8 cellular contexts compared by ENCODE assay signal in genomic region chr1:167721617-167722151, GRCh38. TPM values are rescaled to one million over a fixed set of nuclear protein-coding genes. Genes with fewer than 3 reads are reported as not detected.
DNase-seq lines count a peak whose midpoint lies in the region; ATAC-seq and TF ChIP-seq lines count a peak whose summit lies in the region.

TSS of gene MPZL1 (plus strand) at chr1:167721982. CDS start at chr1:167722152, 170 bp downstream.

- peak; percentile 86 for ATAC-seq in GM21447 (IDR thresholded peaks at IDR 0.05; ENCODE audit: unreplicated experiment)

- POLR2A ChIA-PET in OCI-LY7 (lab: Charles Lee): interaction anchor here (0.6 to 1.7 kb wide), 4 partner anchors 11 to 89 kb away, joined by 4 to 6 read pairs (median 6); no protein-coding TSS in a partner anchor

- H3K4me1 ChIP-seq in HUES6 (ENCODE audit: control insufficient read depth, insufficient read depth, low read length): peaks cover 53% of the 10 kb centered on the region
- peaks cover 78% of the 10 kb centered on the region for H3K4me1 ChIP-seq in OCI-LY7 (ENCODE audit: insufficient read depth, low read length, poor library complexity, severe bottlenecking)

- H3K79me2 ChIP-seq in OCI-LY7 (ENCODE audit: insufficient read depth, low read depth, low read length): peaks cover 39% of the 10 kb centered on the region

- H3K4me3 ChIP-seq in HUES6 (ENCODE audit: low read depth, low read length): peak within 1 kb of the TSS; percentile 81
- H3K4me3 ChIP-seq in OCI-LY7 (ENCODE audit: low read depth, low read length, poor library complexity, severe bottlenecking): peak within 1 kb of the TSS; percentile 94

- H3K9me2 ChIP-seq in OCI-LY7 (ENCODE audit: insufficient read depth, low read length): no peaks in the 10 kb centered on the region

- H3K4me2 ChIP-seq in OCI-LY7 (ENCODE audit: low read length): peak within 1 kb of the TSS; percentile 93

- CTCF ChIA-PET in OCI-LY7 (lab: Charles Lee; ENCODE audit: unreplicated experiment): no interaction called here

- H3K9ac ChIP-seq in HUES6 (ENCODE audit: low read length): peak within 1 kb of the TSS; percentile 84

- H3K36me3 ChIP-seq in HUES6 (ENCODE audit: control insufficient read depth, insufficient read depth, low read length) (no peaks in the 10 kb centered on the region), OCI-LY7 (ENCODE audit: insufficient read depth, low read length) (peaks cover 7% of the 10 kb centered on the region; the same call in 1 of the 2 replicates)

- peak within 1 kb of the TSS; percentile 73; the same call in 1 of the 2 replicates for H3K27ac ChIP-seq in HUES6 (ENCODE audit: low read depth, low read length)
- peak within 1 kb of the TSS; percentile 78 for H3K27ac ChIP-seq in OCI-LY7 (ENCODE audit: low read depth, low read length, poor library complexity, severe bottlenecking)
- H3K27ac ChIP-seq in epithelial cell of prostate: peak within 1 kb of the TSS; percentile 72

- H3K27me3 ChIP-seq in HUES6 (ENCODE audit: control insufficient read depth, insufficient read depth, low read length): no peaks in the 10 kb centered on the region

- no TSS peak for BruUV-seq in OCI-LY7 (replicated peaks; lab: Mats Ljungman, UMichigan)

- peak; percentile 97 for DNase-seq in DMS 273 (lab: John Stamatoyannopoulos, UW; ENCODE audit: unreplicated experiment)
- DNase-seq in OCI-LY7 (ENCODE audit: low spot score): peak; percentile 95
- DNase-seq in activated T-cell treated with anti-CD3 and anti-CD28 coated beads for 4 hours: peak; percentile 92
- DNase-seq in epithelial cell of prostate (ENCODE audit: low read depth, low spot score): peak; percentile 57
- DNase-seq in mucosa of gallbladder (ENCODE audit: low spot score): peak; percentile 97
- DNase-seq in stimulated activated CD8-positive, alpha-beta memory T cell treated with anti-CD3 and anti-CD28 coated beads, Interleukin-4, amount 100 ng/mL, for 24 hours (ENCODE audit: low read depth): peak; percentile 88

- H2AFZ ChIP-seq in OCI-LY7 (ENCODE audit: low read length): peak within 1 kb of the TSS; percentile 87

- H3K9me3 ChIP-seq in HUES6 (ENCODE audit: control insufficient read depth, insufficient read depth, low read depth, low read length) (no peaks in the 10 kb centered on the region), OCI-LY7 (ENCODE audit: low read length) (no peaks in the 10 kb centered on the region)

- H4K20me1 ChIP-seq in OCI-LY7 (ENCODE audit: insufficient read depth, low read length): peaks cover 28% of the 10 kb centered on the region; the same call in 1 of the 2 replicates

- TF ChIP-seq CTCF in OCI-LY7 (conservative IDR thresholded peaks at IDR 0.05; ENCODE audit: low read length): no peak

- intact Hi-C loops in OCI-LY7 (cut with micrococcal nuclease; ENCODE audit: unreplicated experiment): loop anchor here (1.0 to 2.0 kb wide), 3 partner anchors 31 to 213 kb away; no protein-coding TSS in a partner anchor

RNA-seq across cellular contexts. Expression of gene MPZL1, which starts in this region (rescaled TPM):
- 36.2 and 48.9 TPM in 2 replicates for total RNA-seq in OCI-LY7 (2014; rRNA removed; shearing (Covaris generic))
- total RNA-seq in OCI-LY7 (2022): 54.8 and 61.9 TPM in 2 replicates
- 137 TPM for total RNA-seq in mucosa of gallbladder

Comparison
In these comparisons a context has a peak if more than half of its experiments do, and no peak if none do; other contexts are left out.
1. Peak in every context shown above with its lines: DNase-seq, ATAC-seq, H3K4me3 ChIP-seq and H3K27ac ChIP-seq.